In the genomic region with DNA sequence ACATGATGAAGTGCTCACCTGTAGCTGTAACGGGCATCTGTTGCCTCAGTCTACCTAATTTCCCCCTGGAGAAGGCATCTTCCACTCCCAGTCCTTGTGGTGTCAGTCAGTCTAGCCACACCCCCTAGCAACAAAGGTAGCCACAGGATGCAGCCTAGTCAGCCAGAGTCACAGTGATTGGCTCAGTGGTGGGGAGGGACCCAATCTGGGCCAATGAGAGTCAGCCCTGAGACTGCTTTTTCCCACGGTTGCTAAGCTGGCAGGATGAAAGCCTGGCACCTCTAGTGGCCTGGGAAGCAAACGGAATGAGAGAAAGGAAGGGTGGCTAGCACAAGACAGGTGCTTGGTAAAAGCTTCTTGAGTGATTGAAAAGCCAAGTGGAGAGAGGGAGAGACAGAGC, we compare ENCODE assay signal across 10 cellular contexts.
DNase-seq lines count a peak whose midpoint lies in the region; ATAC-seq and TF ChIP-seq lines count a peak whose summit lies in the region.
"Had no signal": no experiment of that assay in that cellular context is flagged by ENCODE, and none has a peak within 500 bp of the region (broad histone marks: within the 10 kb centered on the region; RNA-seq: fewer than 3 reads in every experiment).

No MANE protein-coding gene starts in this region.

- no peaks in the 10 kb centered on the region for H4K20me1 ChIP-seq in smooth muscle cell (ENCODE audit: low read depth)

- H3K4me1 ChIP-seq in smooth muscle cell (ENCODE audit: low read depth) (peaks cover 33% of the 10 kb centered on the region), upper lobe of left lung (peaks cover 22 to 41% (median 29%) of the 10 kb centered on the region in 4 donors)

- no peaks in the 10 kb centered on the region for H3K27me3 ChIP-seq in smooth muscle cell (ENCODE audit: low read depth)
- no peaks in the 10 kb centered on the region for H3K27me3 ChIP-seq in upper lobe of left lung
- H3K27me3 ChIP-seq: sigmoid colon had no signal

- H3K4me2 ChIP-seq in smooth muscle cell, result no peak overlapping the region

- no peaks in the 10 kb centered on the region for H3K36me3 ChIP-seq in smooth muscle cell (ENCODE audit: low read depth)
- no peaks in the 10 kb centered on the region for H3K36me3 ChIP-seq in upper lobe of left lung
- H3K36me3 ChIP-seq: sigmoid colon had no signal

- H3K9ac ChIP-seq in smooth muscle cell (ENCODE audit: low read depth), result no peak overlapping the region

- H3K4me3 ChIP-seq in smooth muscle cell (no peak overlapping the region), upper lobe of left lung (no peak overlapping the region)
- H3K4me3 ChIP-seq: sigmoid colon had no signal

- no peaks in the 10 kb centered on the region for H3K9me3 Mint-ChIP-seq in activated naive CD4-positive, alpha-beta T cell treated with anti-CD3 and anti-CD28 coated beads for 36 hours
- H3K9me3 Mint-ChIP-seq: activated T-cell treated with anti-CD3 and anti-CD28 coated beads, Interleukin-2, amount 50 U/mL, for 72 hours had no signal

- DNase-seq in activated naive CD4-positive, alpha-beta T cell treated with anti-CD3 and anti-CD28 coated beads for 36 hours, result peak; percentile 18
- DNase-seq in activated naive CD4-positive, alpha-beta T cell (lab: John Stamatoyannopoulos, UW), result no peak
- peak; percentile 56 for DNase-seq in NCI-H2196 (lab: John Stamatoyannopoulos, UW; ENCODE audit: unreplicated experiment)
- peak; percentile 66 for DNase-seq in cerebellar cortex (ENCODE audit: low spot score)
- no peak for DNase-seq in smooth muscle cell (lab: John Stamatoyannopoulos, UW; ENCODE audit: unreplicated experiment)
- DNase-seq in omental fat pad (ENCODE audit: low spot score), result no peak
- DNase-seq in upper lobe of left lung, result no peak
- no peak for DNase-seq in globus pallidus (ENCODE audit: low spot score)
- DNase-seq: activated T-cell treated with anti-CD3 and anti-CD28 coated beads, Interleukin-2, amount 50 U/mL, for 72 hours; sigmoid colon had no signal

- H3F3A ChIP-seq in smooth muscle cell (ENCODE audit: low read depth), result peaks cover 38% of the 10 kb centered on the region

- no peak for TF ChIP-seq POLR2A in upper lobe of left lung (IDR thresholded peaks at IDR 0.05)

- TF ChIP-seq EP300 in upper lobe of left lung (IDR thresholded peaks at IDR 0.05), result no peak

- CTCF ChIA-PET in activated naive CD4-positive, alpha-beta T cell treated with anti-CD3 and anti-CD28 coated beads for 36 hours (lab: Charles Lee), result interaction anchor here (0.5 to 1.3 kb wide), 3 partner anchors 16 to 184 kb away, joined by 3 read pairs; no protein-coding TSS in a partner anchor

- ATAC-seq in omental fat pad (ENCODE audit: low FRiP score), result no peak
- ATAC-seq in upper lobe of left lung (ENCODE audit: low FRiP score in 2 of 2), result no peak

- intact Hi-C loops in activated naive CD4-positive, alpha-beta T cell treated with anti-CD3 and anti-CD28 coated beads for 36 hours (cut with micrococcal nuclease), result no loop called here

- peaks cover 25% of the 10 kb centered on the region for H3K79me2 ChIP-seq in smooth muscle cell (ENCODE audit: low read depth)

- H3K27me3 Mint-ChIP-seq in activated naive CD4-positive, alpha-beta T cell treated with anti-CD3 and anti-CD28 coated beads for 36 hours (ENCODE audit: low read depth), result no peaks in the 10 kb centered on the region

- WGBS in smooth muscle cell (ENCODE audit: low lambda C conversion rate), result 98% methylated on average over 3 of the region's 3 CpGs
- 76 to 83% methylated on average over 2 to 3 of the region's 3 CpGs for WGBS in upper lobe of left lung, 2 donors

- no peaks in the 10 kb centered on the region for H3K9me3 ChIP-seq in smooth muscle cell (replicated peaks; ENCODE audit: low read depth)
- no peaks in the 10 kb centered on the region for H3K9me3 ChIP-seq in upper lobe of left lung
- H3K9me3 ChIP-seq: sigmoid colon had no signal

- no peak overlapping the region for H3K4me3 Mint-ChIP-seq in activated naive CD4-positive, alpha-beta T cell treated with anti-CD3 and anti-CD28 coated beads for 36 hours
- H3K4me3 Mint-ChIP-seq: activated T-cell treated with anti-CD3 and anti-CD28 coated beads, Interleukin-2, amount 50 U/mL, for 72 hours had no signal

- H3K27ac Mint-ChIP-seq in activated naive CD4-positive, alpha-beta T cell treated with anti-CD3 and anti-CD28 coated beads for 36 hours, result no peak overlapping the region
- H3K27ac Mint-ChIP-seq: activated T-cell treated with anti-CD3 and anti-CD28 coated beads, Interleukin-2, amount 50 U/mL, for 72 hours had no signal

- no peaks in the 10 kb centered on the region for H3K4me1 Mint-ChIP-seq in activated naive CD4-positive, alpha-beta T cell treated with anti-CD3 and anti-CD28 coated beads for 36 hours (ENCODE audit: low read depth)

- no peak overlapping the region for H2AFZ ChIP-seq in smooth muscle cell (ENCODE audit: low read depth)

- TF ChIP-seq CTCF in smooth muscle cell (IDR thresholded peaks at IDR 0.05; ENCODE audit: borderline replicate concordance, insufficient read depth, poor library complexity, severe bottlenecking) (no peak), omental fat pad (IDR thresholded peaks at IDR 0.05) (no peak), upper lobe of left lung (IDR thresholded peaks at IDR 0.05) (no peak)

- H3K36me3 Mint-ChIP-seq in activated naive CD4-positive, alpha-beta T cell treated with anti-CD3 and anti-CD28 coated beads for 36 hours (ENCODE audit: low read depth), result no peaks in the 10 kb centered on the region

- peak overlapping the region; percentile 96 for H3K27ac ChIP-seq in smooth muscle cell (ENCODE audit: low read depth)
- H3K27ac ChIP-seq in upper lobe of left lung, result no peak overlapping the region
- H3K27ac ChIP-seq: sigmoid colon had no signal

Comparison
In these comparisons a context has a peak if more than half of its experiments do, and no peak if none do; other contexts are left out.
1. DNase-seq: peak in activated naive CD4-positive, alpha-beta T cell treated with anti-CD3 and anti-CD28 coated beads for 36 hours (single experiment), NCI-H2196 (single experiment) and cerebellar cortex (single experiment); none in activated naive CD4-positive, alpha-beta T cell (0 of 4), smooth muscle cell (single experiment), omental fat pad (single experiment), upper lobe of left lung (0 of 2) and globus pallidus (single experiment).